In the genomic region with DNA sequence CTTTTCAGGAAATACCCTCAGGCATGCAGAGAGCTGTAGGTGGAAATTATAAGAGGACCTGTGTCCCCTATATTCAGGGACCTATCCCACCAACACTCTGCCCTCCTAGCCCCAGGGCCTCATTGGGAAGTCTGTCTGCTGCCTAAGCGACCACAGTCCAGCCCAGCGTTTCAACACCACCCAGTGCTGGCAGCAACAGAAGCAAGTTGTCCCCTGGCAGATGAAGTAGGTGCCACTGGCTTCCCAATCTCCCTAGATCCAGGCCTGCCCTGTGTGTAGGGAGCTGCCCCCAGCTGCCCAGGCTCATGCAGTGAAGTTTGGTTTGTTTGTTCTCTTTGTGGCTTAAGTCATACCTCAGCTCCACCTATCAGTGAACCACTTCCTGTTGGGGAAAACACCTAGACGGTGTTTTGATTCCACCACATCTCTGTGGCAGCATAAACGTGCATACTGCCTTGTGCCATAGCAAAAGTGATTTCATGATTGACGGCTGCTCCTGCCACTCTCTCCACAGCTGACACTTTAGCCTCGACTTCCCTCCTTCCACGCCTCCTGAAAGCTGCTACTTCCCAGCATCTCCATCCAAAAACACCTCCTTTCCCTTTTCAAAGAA, we compare ENCODE assay signal across 8 cellular contexts. TPM values are rescaled to one million over a fixed set of nuclear protein-coding genes. Genes with fewer than 3 reads are reported as not detected.
DNase-seq lines count a peak whose midpoint lies in the region; ATAC-seq and TF ChIP-seq lines count a peak whose summit lies in the region.

No MANE protein-coding gene starts in this region.

- DNase-seq in DMS53 treated with DMSO at 0.1 percent for 48 hours (lab: John Stamatoyannopoulos, UW; ENCODE audit: unreplicated experiment): peak; percentile 94
- DNase-seq in HT-29 (ENCODE audit: low spot score): peak; percentile 89
- DNase-seq in activated CD4-positive, alpha-beta T cell treated with anti-CD3 and anti-CD28 coated beads, Interleukin-2, amount 10 ng/mL, durations not matched to agents 24 days and 14 days: peak; percentile 95
- peak; percentile 86 for DNase-seq in epithelial cell of esophagus (ENCODE audit: low read depth)
- peak; percentile 39 to 42 for DNase-seq in stimulated activated CD8-positive, alpha-beta memory T cell treated with anti-CD3 and anti-CD28 coated beads, Interleukin-2, amount 100 ng/mL, for 1 hour (ENCODE audit: low read depth in 2 of 2)
- no peak for DNase-seq in foreskin melanocyte
- no peak for DNase-seq in adrenal gland

- WGBS in adrenal gland, 4 donors: 53 to 77% (median 65%) methylated on average over 7 of the region's 7 CpGs

- H3K4me3 Mint-ChIP-seq in activated CD4-positive, alpha-beta T cell treated with anti-CD3 and anti-CD28 coated beads, Interleukin-2, amount 10 ng/mL, durations not matched to agents 24 days and 14 days: peak overlapping the region; percentile 75

- peak; percentile 100 for ATAC-seq in GM21526 (IDR thresholded peaks at IDR 0.05; ENCODE audit: low FRiP score, unreplicated experiment)

- H3K27ac ChIP-seq in adrenal gland: no peak overlapping the region

- H3K9me3 ChIP-seq in adrenal gland (replicated peaks in 1 of 3): no peaks in the 10 kb centered on the region

- TF ChIP-seq CTCF in epithelial cell of esophagus (IDR thresholded peaks at IDR 0.05; ENCODE audit: insufficient read depth, low read depth, low read length, missing control alignments) (no peak), adrenal gland (IDR thresholded peaks at IDR 0.05) (no peak)

- intact Hi-C loops in activated CD4-positive, alpha-beta T cell treated with anti-CD3 and anti-CD28 coated beads, Interleukin-2, amount 10 ng/mL, durations not matched to agents 24 days and 14 days (cut with micrococcal nuclease): loop anchor here (1.0 kb wide), 5 partner anchors 16 to 469 kb away; a partner anchor contains a TSS
- intact Hi-C loops in adrenal gland (cut with DNase I): no loop called here

- H3K36me3 Mint-ChIP-seq in activated CD4-positive, alpha-beta T cell treated with anti-CD3 and anti-CD28 coated beads, Interleukin-2, amount 10 ng/mL, durations not matched to agents 24 days and 14 days (ENCODE audit: low read depth): peaks cover 2% of the 10 kb centered on the region

- no peaks in the 10 kb centered on the region for H3K36me3 ChIP-seq in adrenal gland (replicated peaks in 1 of 2)

- peaks cover 39% of the 10 kb centered on the region for H3K4me1 Mint-ChIP-seq in activated CD4-positive, alpha-beta T cell treated with anti-CD3 and anti-CD28 coated beads, Interleukin-2, amount 10 ng/mL, durations not matched to agents 24 days and 14 days

- peaks cover 17% of the 10 kb centered on the region for H3K27me3 Mint-ChIP-seq in activated CD4-positive, alpha-beta T cell treated with anti-CD3 and anti-CD28 coated beads, Interleukin-2, amount 10 ng/mL, durations not matched to agents 24 days and 14 days

- H3K4me1 ChIP-seq in adrenal gland (replicated peaks in 1 of 2): no peaks in the 10 kb centered on the region

- peak overlapping the region; percentile 84 for H3K27ac Mint-ChIP-seq in activated CD4-positive, alpha-beta T cell treated with anti-CD3 and anti-CD28 coated beads, Interleukin-2, amount 10 ng/mL, durations not matched to agents 24 days and 14 days

- no peak for TF ChIP-seq POLR2A in adrenal gland (IDR thresholded peaks at IDR 0.05)

- H3K27me3 ChIP-seq in adrenal gland: no peaks in the 10 kb centered on the region

- H3K9me3 Mint-ChIP-seq in activated CD4-positive, alpha-beta T cell treated with anti-CD3 and anti-CD28 coated beads, Interleukin-2, amount 10 ng/mL, durations not matched to agents 24 days and 14 days: no peaks in the 10 kb centered on the region

- H3K4me3 ChIP-seq in epithelial cell of esophagus (ENCODE audit: low read length): no peak overlapping the region
- H3K4me3 ChIP-seq in adrenal gland: no peak overlapping the region

RNA-seq across cellular contexts. Expression of a gene that starts 8.1 kb away (rescaled TPM):
- 0.05 and 0.13 TPM in 2 replicates for total RNA-seq in HT-29 (2014; rRNA removed; shearing (Covaris generic))
- total RNA-seq in activated CD4-positive, alpha-beta T cell treated with anti-CD3 and anti-CD28 coated beads, Interleukin-2, amount 10 ng/mL, durations not matched to agents 24 days and 14 days: not detected in 2 replicates
- 1 to 10 TPM in 2 of 8 donors, under 1 TPM in 2, not detected in 4; 0.47 to 1.5 (median 0.91) TPM for total RNA-seq in adrenal gland
- polyA plus RNA-seq in adrenal gland: under 1 TPM in 2 of 3 donors, not detected in 1; 0.15 to 0.27 TPM

RNA-seq across cellular contexts. Expression of a gene that starts 14.9 kb away (rescaled TPM):
- total RNA-seq in HT-29 (2014; rRNA removed; shearing (Covaris generic)): 88.9 and 98.3 TPM in 2 replicates
- total RNA-seq in activated CD4-positive, alpha-beta T cell treated with anti-CD3 and anti-CD28 coated beads, Interleukin-2, amount 10 ng/mL, durations not matched to agents 24 days and 14 days: 23.0 and 28.5 TPM in 2 replicates
- total RNA-seq in adrenal gland: 10 to 100 TPM; 15.8 to 80.4 (median 57.4) TPM
- 10 to 100 TPM; 20.8 to 96.9 (median 48.1) TPM for polyA plus RNA-seq in adrenal gland

RNA-seq across cellular contexts. Expression of a gene that starts 27.0 kb away (rescaled TPM):
- total RNA-seq in HT-29 (2014; rRNA removed; shearing (Covaris generic)): 60.6 and 67.4 TPM in 2 replicates
- 144 and 150 TPM in 2 replicates for total RNA-seq in activated CD4-positive, alpha-beta T cell treated with anti-CD3 and anti-CD28 coated beads, Interleukin-2, amount 10 ng/mL, durations not matched to agents 24 days and 14 days
- total RNA-seq in adrenal gland: 100 to 1,000 TPM in 2 of 8 donors, 10 to 100 TPM in 6; 76.0 to 135 (median 85.1) TPM
- polyA plus RNA-seq in adrenal gland: 100 to 1,000 TPM in 1 of 3 donors, 10 to 100 TPM in 2; 82.5 to 122 (median 85.3) TPM

RNA-seq across cellular contexts. Expression of a gene that starts 44.0 kb away (rescaled TPM):
- not detected in 2 replicates for total RNA-seq in HT-29 (2014; rRNA removed; shearing (Covaris generic))
- not detected in 2 replicates for total RNA-seq in activated CD4-positive, alpha-beta T cell treated with anti-CD3 and anti-CD28 coated beads, Interleukin-2, amount 10 ng/mL, durations not matched to agents 24 days and 14 days
- 1 to 10 TPM in 2 of 8 donors, under 1 TPM in 5, not detected in 1; 0.38 to 1.8 (median 0.78) TPM for total RNA-seq in adrenal gland
- under 1 TPM; 0.16 to 0.57 (median 0.54) TPM for polyA plus RNA-seq in adrenal gland

Comparison
In these comparisons a context has a peak if more than half of its experiments do, and no peak if none do; other contexts are left out.
1. DNase-seq: peak in DMS53 treated with DMSO at 0.1 percent for 48 hours (single experiment), HT-29 (single experiment), activated CD4-positive, alpha-beta T cell treated with anti-CD3 and anti-CD28 coated beads, Interleukin-2, amount 10 ng/mL, durations not matched to agents 24 days and 14 days (single experiment), epithelial cell of esophagus (single experiment) and stimulated activated CD8-positive, alpha-beta memory T cell treated with anti-CD3 and anti-CD28 coated beads, Interleukin-2, amount 100 ng/mL, for 1 hour (2 of 2); none in foreskin melanocyte (single experiment) and adrenal gland (0 of 7).